4 cellular contexts compared by ENCODE assay signal in genomic region chrX:120378570-120378969, GRCh38. TPM values are rescaled to one million over a fixed set of nuclear protein-coding genes. Genes with fewer than 3 reads are reported as not detected.
"Had no signal": no experiment of that assay in that cellular context is flagged by ENCODE, and none has a peak within 500 bp of the region (broad histone marks: within the 10 kb centered on the region; RNA-seq: fewer than 3 reads in every experiment).

No MANE protein-coding gene starts in this region.

- DNase-seq: GDM1, GF-D8 had no signal

- ATAC-seq: GM12878 had no signal

- H3K4me3 ChIP-seq: GM12878 had no signal

RNA-seq across cellular contexts. Expression of gene ATP1B4, which starts 16.7 kb away (rescaled TPM):
- total RNA-seq: G401, GM12878 had no signal
- polyA plus RNA-seq: GM12878 had no signal
